ENCODE assay signal across 23 cellular contexts in genomic region chr12:43245947-43246346, GRCh38.
"Had no signal": no experiment of that assay in that cellular context is flagged by ENCODE, and none has a peak within 500 bp of the region (broad histone marks: within the 10 kb centered on the region; RNA-seq: fewer than 3 reads in every experiment).

No MANE protein-coding gene starts in this region.

- H3K4me1 Mint-ChIP-seq: naive thymus-derived CD4-positive, alpha-beta T cell had no signal

- H3K36me3 Mint-ChIP-seq: naive thymus-derived CD4-positive, alpha-beta T cell had no signal

- H3K36me3 ChIP-seq: esophagus muscularis mucosa, gastroesophageal sphincter, heart right ventricle, left lung, lower lobe of right lung had no signal

- H3K4me1 ChIP-seq: esophagus muscularis mucosa, foreskin keratinocyte, gastroesophageal sphincter, heart right ventricle, left lung, lower lobe of right lung had no signal

- ATAC-seq: foreskin keratinocyte; gastroesophageal sphincter; heart right ventricle; left cardiac atrium; left lung; left ventricle myocardium superior; lower lobe of right lung; naive thymus-derived CD4-positive, alpha-beta T cell had no signal

- DNase-seq: dermis blood vessel endothelial cell; dorsolateral prefrontal cortex; effector CD4-positive, alpha-beta T cell; effector memory CD4-positive, alpha-beta T cell; foreskin keratinocyte; head of caudate nucleus; heart right ventricle; hippocampal formation; left cardiac atrium; left lung; left ventricle myocardium superior; lower lobe of right lung; mesendoderm; midbrain; naive thymus-derived CD4-positive, alpha-beta T cell had no signal

- H3K27me3 Mint-ChIP-seq: naive thymus-derived CD4-positive, alpha-beta T cell had no signal

- H3K4me3 ChIP-seq: coronary artery, dorsolateral prefrontal cortex, esophagus muscularis mucosa, gastroesophageal sphincter, heart right ventricle, left lung, lower lobe of right lung had no signal

- FAIRE-seq: colon, endothelial cell of umbilical vein, frontal cortex, islet of Langerhans, keratinocyte had no signal

- H3K27me3 ChIP-seq: dorsolateral prefrontal cortex, esophagus muscularis mucosa, foreskin keratinocyte, gastroesophageal sphincter, heart right ventricle, left lung had no signal

- H3K27ac ChIP-seq: coronary artery, dorsolateral prefrontal cortex, esophagus muscularis mucosa, foreskin keratinocyte, gastroesophageal sphincter, heart right ventricle, left lung, lower lobe of right lung had no signal

- H3K27ac Mint-ChIP-seq: naive thymus-derived CD4-positive, alpha-beta T cell had no signal

- H3K4me3 Mint-ChIP-seq: naive thymus-derived CD4-positive, alpha-beta T cell had no signal

- H3K9me3 ChIP-seq: esophagus muscularis mucosa, gastroesophageal sphincter, heart right ventricle, left lung, lower lobe of right lung had no signal
